ENCODE assay signal across 27 cellular contexts in the genomic region with DNA sequence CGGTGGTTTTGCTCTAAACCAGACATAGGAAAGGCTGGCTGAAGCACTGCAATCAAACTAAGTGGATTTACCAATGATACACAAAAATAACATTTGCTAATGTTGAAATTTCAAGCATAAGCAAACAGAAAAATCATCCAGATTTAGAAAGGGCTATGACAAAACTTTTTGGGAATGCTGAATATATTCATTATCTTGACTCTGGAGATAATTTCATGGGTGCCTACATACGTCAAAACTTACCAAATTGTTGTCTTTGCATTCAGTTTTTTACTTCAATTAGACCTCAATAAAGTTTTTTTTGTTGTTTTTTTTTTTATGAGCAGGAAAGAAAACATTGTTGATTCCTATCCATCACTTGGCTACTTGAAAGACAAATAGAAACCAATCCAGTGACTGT.
DNase-seq lines count a peak whose midpoint lies in the region; ATAC-seq, FAIRE-seq and TF ChIP-seq lines count a peak whose summit lies in the region.
"Had no signal": no experiment of that assay in that cellular context is flagged by ENCODE, and none has a peak within 500 bp of the region (broad histone marks: within the 10 kb centered on the region; RNA-seq: fewer than 3 reads in every experiment).

No MANE protein-coding gene starts in this region.

- no peak for TF ChIP-seq EP300 in A549 (IDR thresholded peaks at IDR 0.05)

- intact Hi-C loops in CD8-positive, alpha-beta T cell (cut with DNase I, micrococcal nuclease), result no loop called here

- H3K4me1 Mint-ChIP-seq in CD8-positive, alpha-beta T cell (ENCODE audit: low read depth), result no peaks in the 10 kb centered on the region
- H3K4me1 Mint-ChIP-seq: CD14-positive monocyte had no signal

- CTCF ChIA-PET in A549 (lab: Yijun Ruan, JAX), result no interaction called here
- CTCF ChIA-PET in CD8-positive, alpha-beta T cell (lab: Charles Lee), result no interaction called here

- H3K27ac Mint-ChIP-seq in CD8-positive, alpha-beta T cell, result no peak overlapping the region
- H3K27ac Mint-ChIP-seq: CD14-positive monocyte had no signal

- H3K4me1 ChIP-seq in A549 (no peaks in the 10 kb centered on the region), adipocyte (ENCODE audit: control insufficient read depth, insufficient read depth, low read length) (no peaks in the 10 kb centered on the region)
- H3K4me1 ChIP-seq in CD8-positive, alpha-beta T cell (ENCODE audit: insufficient read depth, low read length), result no peaks in the 10 kb centered on the region
- H3K4me1 ChIP-seq: BE2C, SJSA1 had no signal

- no peak for TF ChIP-seq CTCF in A549 (IDR thresholded peaks at IDR 0.05)
- TF ChIP-seq CTCF in CD8-positive, alpha-beta T cell (IDR thresholded peaks at IDR 0.05), result no peak

- H3K36me3 Mint-ChIP-seq in CD8-positive, alpha-beta T cell, result peaks cover 25% of the 10 kb centered on the region

- H3K27ac ChIP-seq in A549, result no peak overlapping the region
- no peak overlapping the region for H3K27ac ChIP-seq in CD8-positive, alpha-beta T cell (ENCODE audit: low read depth, low read length)
- H3K27ac ChIP-seq: 22Rv1, SJSA1 had no signal

- H3K9me3 Mint-ChIP-seq in CD8-positive, alpha-beta T cell, result no peaks in the 10 kb centered on the region

- no peaks in the 10 kb centered on the region for H3K27me3 Mint-ChIP-seq in CD8-positive, alpha-beta T cell (ENCODE audit: low read depth)

- no peak overlapping the region for H3K4me2 ChIP-seq in A549

- H3K4me3 Mint-ChIP-seq in CD8-positive, alpha-beta T cell, result no peak overlapping the region
- H3K4me3 Mint-ChIP-seq: CD14-positive monocyte had no signal

- no peak overlapping the region for H3K4me3 ChIP-seq in A549
- no peak overlapping the region for H3K4me3 ChIP-seq in adipocyte (ENCODE audit: low read length)
- H3K4me3 ChIP-seq in CD8-positive, alpha-beta T cell (ENCODE audit: low read depth, low read length), result no peak overlapping the region
- H3K4me3 ChIP-seq: SJSA1 had no signal

- POLR2A ChIA-PET in A549 (lab: Yijun Ruan, JAX), result no interaction called here
- POLR2A ChIA-PET in CD8-positive, alpha-beta T cell (lab: Charles Lee), result no interaction called here

- FAIRE-seq in A549 (lab: Jason Lieb, UNC) (peak; percentile 28), GM19239 (lab: Jason Lieb, UNC) (no peak)
- FAIRE-seq: HepG2 had no signal

- 93% methylated on average over 2 of the region's 2 CpGs for WGBS in A549 (ENCODE audit: missing lambda C conversion rate)

- no peak for TF ChIP-seq RAD21 in A549 (conservative IDR thresholded peaks at IDR 0.05 in 1 of 2, IDR thresholded peaks at IDR 0.05 in 1 of 2)

- H3K27me3 ChIP-seq in adipocyte (replicated peaks; ENCODE audit: control insufficient read depth, insufficient read depth, low read length), result no peaks in the 10 kb centered on the region
- no peaks in the 10 kb centered on the region for H3K27me3 ChIP-seq in CD8-positive, alpha-beta T cell (ENCODE audit: insufficient read depth, low read length)
- H3K27me3 ChIP-seq: BE2C, SJSA1 had no signal

- H3K9ac ChIP-seq in adipocyte (ENCODE audit: low read length), result no peak overlapping the region

- no peaks in the 10 kb centered on the region for H3K9me3 ChIP-seq in A549
- no peaks in the 10 kb centered on the region for H3K9me3 ChIP-seq in adipocyte (ENCODE audit: control insufficient read depth, low read length)
- H3K9me3 ChIP-seq in CD8-positive, alpha-beta T cell (ENCODE audit: low read length), result no peaks in the 10 kb centered on the region
- H3K9me3 ChIP-seq: BE2C, SJSA1 had no signal

- H3K36me3 ChIP-seq in adipocyte (ENCODE audit: control insufficient read depth, insufficient read depth, low read length, severe bottlenecking), result no peaks in the 10 kb centered on the region
- no peaks in the 10 kb centered on the region for H3K36me3 ChIP-seq in CD8-positive, alpha-beta T cell (ENCODE audit: insufficient read depth, low read length)
- H3K36me3 ChIP-seq: BE2C, SJSA1 had no signal

- no peak for DNase-seq in A549 (ENCODE audit: low read depth in 1 of 2, low spot score in 1 of 2)
- DNase-seq in adipocyte (ENCODE audit: low read depth), result peak; percentile 63
- peak; percentile 23 for DNase-seq in dedifferentiated amniotic fluid mesenchymal stem cell (ENCODE audit: extremely low spot score)
- peak; percentile 11 for DNase-seq in hepatic stellate cell (ENCODE audit: low spot score)
- no peak for DNase-seq in CD8-positive, alpha-beta T cell
- DNase-seq in GM19239 (ENCODE audit: insufficient read length, low spot score), result no peak
- no peak for DNase-seq in T-helper 2 cell
- DNase-seq in NCI-H1417 treated with DMSO at 0.1 percent for 48 hours (lab: John Stamatoyannopoulos, UW), result no peak
- DNase-seq: ACHN, BE2C, Calu3, DMS79 treated with DMSO at 0.1 percent for 48 hours, KBM-7, MV-4-11, NCI-H1105, NCI-H146, NCI-H1930, NCI-H2107, NCI-H446 treated with DMSO at 0.1 percent for 48 hours, NCI-H526, Right ventricle myocardium superior, RPMI8226 had no signal

- TF ChIP-seq POLR2A in A549 (IDR thresholded peaks at IDR 0.05; ENCODE audit: low read length), result no peak

- no peak for ATAC-seq in A549
- no peak for ATAC-seq in CD8-positive, alpha-beta T cell
- ATAC-seq: HCT116, HepG2 had no signal

TF ChIP-seq in A549, 52 proteins besides CTCF, POLR2A, EP300 and RAD21:
- TF ChIP-seq, protein P1, sequence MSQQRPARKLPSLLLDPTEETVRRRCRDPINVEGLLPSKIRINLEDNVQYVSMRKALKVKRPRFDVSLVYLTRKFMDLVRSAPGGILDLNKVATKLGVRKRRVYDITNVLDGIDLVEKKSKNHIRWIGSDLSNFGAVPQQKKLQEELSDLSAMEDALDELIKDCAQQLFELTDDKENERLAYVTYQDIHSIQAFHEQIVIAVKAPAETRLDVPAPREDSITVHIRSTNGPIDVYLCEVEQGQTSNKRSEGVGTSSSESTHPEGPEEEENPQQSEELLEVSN (IDR thresholded peaks at IDR 0.05; ENCODE audit: borderline replicate concordance, low read depth), result no peak
- TF ChIP-seq ESRRA (IDR thresholded peaks at IDR 0.05; ENCODE audit: borderline replicate concordance, low read length), result no peak
- TF ChIP-seq, protein P2, sequence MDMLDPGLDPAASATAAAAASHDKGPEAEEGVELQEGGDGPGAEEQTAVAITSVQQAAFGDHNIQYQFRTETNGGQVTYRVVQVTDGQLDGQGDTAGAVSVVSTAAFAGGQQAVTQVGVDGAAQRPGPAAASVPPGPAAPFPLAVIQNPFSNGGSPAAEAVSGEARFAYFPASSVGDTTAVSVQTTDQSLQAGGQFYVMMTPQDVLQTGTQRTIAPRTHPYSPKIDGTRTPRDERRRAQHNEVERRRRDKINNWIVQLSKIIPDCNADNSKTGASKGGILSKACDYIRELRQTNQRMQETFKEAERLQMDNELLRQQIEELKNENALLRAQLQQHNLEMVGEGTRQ (IDR thresholded peaks at IDR 0.05), result no peak
- TF ChIP-seq, protein P3, sequence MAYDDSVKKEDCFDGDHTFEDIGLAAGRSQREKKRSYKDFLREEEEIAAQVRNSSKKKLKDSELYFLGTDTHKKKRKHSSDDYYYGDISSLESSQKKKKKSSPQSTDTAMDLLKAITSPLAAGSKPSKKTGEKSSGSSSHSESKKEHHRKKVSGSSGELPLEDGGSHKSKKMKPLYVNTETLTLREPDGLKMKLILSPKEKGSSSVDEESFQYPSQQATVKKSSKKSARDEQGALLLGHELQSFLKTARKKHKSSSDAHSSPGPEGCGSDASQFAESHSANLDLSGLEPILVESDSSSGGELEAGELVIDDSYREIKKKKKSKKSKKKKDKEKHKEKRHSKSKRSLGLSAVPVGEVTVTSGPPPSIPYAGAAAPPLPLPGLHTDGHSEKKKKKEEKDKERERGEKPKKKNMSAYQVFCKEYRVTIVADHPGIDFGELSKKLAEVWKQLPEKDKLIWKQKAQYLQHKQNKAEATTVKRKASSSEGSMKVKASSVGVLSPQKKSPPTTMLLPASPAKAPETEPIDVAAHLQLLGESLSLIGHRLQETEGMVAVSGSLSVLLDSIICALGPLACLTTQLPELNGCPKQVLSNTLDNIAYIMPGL (CRISPR knock-in tag; IDR thresholded peaks at IDR 0.05; ENCODE audit: borderline replicate concordance), result no peak
- no peak for TF ChIP-seq ZNF302 (CRISPR knock-in tag; IDR thresholded peaks at IDR 0.05)
- TF ChIP-seq FOXS1 (CRISPR knock-in tag; IDR thresholded peaks at IDR 0.05), result no peak

Comparison
In these comparisons a context has a peak if more than half of its experiments do, and no peak if none do; other contexts are left out.
1. DNase-seq: peak in adipocyte (single experiment), dedifferentiated amniotic fluid mesenchymal stem cell (single experiment) and hepatic stellate cell (single experiment); none in A549 (0 of 2), CD8-positive, alpha-beta T cell (0 of 7), GM19239 (single experiment), T-helper 2 cell (0 of 5) and NCI-H1417 treated with DMSO at 0.1 percent for 48 hours (single experiment).